8 cellular contexts compared by ENCODE assay signal in the genomic region with DNA sequence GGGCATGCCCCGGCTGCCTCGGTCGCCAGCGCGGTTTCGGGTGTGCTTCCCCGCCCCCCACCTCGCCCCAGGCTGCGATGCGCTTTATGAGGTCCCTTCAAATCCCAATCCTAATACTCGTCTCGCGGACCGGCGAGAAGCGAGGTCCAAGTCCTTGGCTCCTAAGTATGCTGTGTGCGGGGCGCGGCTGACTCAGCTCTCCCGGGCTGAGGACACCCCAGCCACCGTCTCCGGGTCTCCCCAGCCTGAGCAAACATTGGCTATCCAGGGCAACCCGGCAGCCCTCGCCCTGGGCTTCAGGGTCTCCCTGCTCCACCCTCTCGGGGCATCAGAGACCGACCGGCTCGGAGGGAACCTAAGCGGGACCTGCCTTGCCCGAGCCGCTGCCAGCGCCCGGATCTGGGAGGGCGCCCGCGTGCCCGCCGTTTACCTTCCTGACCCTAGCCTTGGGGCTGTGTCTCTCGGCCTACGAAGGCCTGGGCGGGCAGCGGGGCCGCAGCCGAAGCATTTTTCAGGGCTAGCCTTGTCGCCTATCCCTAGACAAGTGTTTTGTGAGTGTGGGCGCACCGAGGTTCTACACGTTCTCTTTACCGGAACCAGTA. TPM values are rescaled to one million over a fixed set of nuclear protein-coding genes. Genes with fewer than 3 reads are reported as not detected.
DNase-seq lines count a peak whose midpoint lies in the region; ATAC-seq and TF ChIP-seq lines count a peak whose summit lies in the region.

No MANE protein-coding gene starts in this region.

- H3K79me2 ChIP-seq in OCI-LY7 (ENCODE audit: insufficient read depth, low read depth, low read length), result peaks cover 60% of the 10 kb centered on the region

- intact Hi-C loops in OCI-LY7 (cut with micrococcal nuclease; ENCODE audit: unreplicated experiment), result loop anchor here (1.0 to 10.0 kb wide), 6 partner anchors 36 to 331 kb away; partner anchors contain the start of gene PARP1

- H3K9me3 Mint-ChIP-seq in HFFc6, result no peaks in the 10 kb centered on the region
- H3K9me3 Mint-ChIP-seq in activated naive CD4-positive, alpha-beta T cell treated with anti-CD3 and anti-CD28 coated beads, Interleukin-2, amount 50 U/mL, for 24 hours, result no peaks in the 10 kb centered on the region

- no peaks in the 10 kb centered on the region for H3K9me2 ChIP-seq in OCI-LY7 (ENCODE audit: insufficient read depth, low read length)

- H3K9me3 ChIP-seq in OCI-LY7 (ENCODE audit: low read length), result peaks cover 5% of the 10 kb centered on the region; the same call in 1 of the 2 replicates
- H3K9me3 ChIP-seq in cardiac muscle cell (ENCODE audit: low read depth), result no peaks in the 10 kb centered on the region

- H3K4me1 Mint-ChIP-seq in HFFc6 (ENCODE audit: low read depth), result peaks cover 15% of the 10 kb centered on the region
- H3K4me1 Mint-ChIP-seq in activated naive CD4-positive, alpha-beta T cell treated with anti-CD3 and anti-CD28 coated beads, Interleukin-2, amount 50 U/mL, for 24 hours, result peaks cover 56% of the 10 kb centered on the region

- H4K20me1 ChIP-seq in OCI-LY7 (ENCODE audit: insufficient read depth, low read length), result peaks cover 24% of the 10 kb centered on the region

- H3K27me3 ChIP-seq in GM06990 (replicated peaks; ENCODE audit: control insufficient read depth, insufficient read depth, low read length), result no peaks in the 10 kb centered on the region
- H3K27me3 ChIP-seq in cardiac muscle cell, result peaks cover 73% of the 10 kb centered on the region

- no peaks in the 10 kb centered on the region for H3K36me3 Mint-ChIP-seq in HFFc6 (ENCODE audit: low read depth)
- peaks cover 4% of the 10 kb centered on the region for H3K36me3 Mint-ChIP-seq in activated naive CD4-positive, alpha-beta T cell treated with anti-CD3 and anti-CD28 coated beads, Interleukin-2, amount 50 U/mL, for 24 hours

- H3K4me3 Mint-ChIP-seq in HFFc6, result peak overlapping the region; percentile 91
- peak overlapping the region; percentile 87 for H3K4me3 Mint-ChIP-seq in activated naive CD4-positive, alpha-beta T cell treated with anti-CD3 and anti-CD28 coated beads, Interleukin-2, amount 50 U/mL, for 24 hours

- POLR2A ChIA-PET in OCI-LY7 (lab: Charles Lee), result interaction anchor here (1.2 to 3.2 kb wide), 3 partner anchors 8 to 89 kb away, joined by 4 to 20 read pairs (median 4); no protein-coding TSS in a partner anchor

- H3K4me3 ChIP-seq in GM06990 (replicated peaks; ENCODE audit: low read depth, low read length), result peak overlapping the region; percentile 90
- H3K4me3 ChIP-seq in OCI-LY7 (ENCODE audit: low read depth, low read length, poor library complexity, severe bottlenecking), result peak overlapping the region; percentile 83
- H3K4me3 ChIP-seq in cardiac muscle cell, result peak overlapping the region; percentile 52

- peaks cover 12% of the 10 kb centered on the region for H3K27me3 Mint-ChIP-seq in HFFc6 (ENCODE audit: insufficient read depth)
- H3K27me3 Mint-ChIP-seq in activated naive CD4-positive, alpha-beta T cell treated with anti-CD3 and anti-CD28 coated beads, Interleukin-2, amount 50 U/mL, for 24 hours, result no peaks in the 10 kb centered on the region

- DNase-seq in GM06990 (ENCODE audit: extremely low read depth, insufficient read length) (peak; percentile 67), HFFc6 (peak; percentile 6), OCI-LY7 (ENCODE audit: low spot score) (peak; percentile 73), cardiac muscle cell (ENCODE audit: low read depth in 1 of 2, low spot score in 1 of 2) (peak; percentile 48 to 50), omental fat pad (ENCODE audit: low spot score) (peak; percentile 58), MV-4-11 (lab: John Stamatoyannopoulos, UW) (no peak), dedifferentiated amniotic fluid mesenchymal stem cell (ENCODE audit: extremely low spot score) (no peak)

- peak; percentile 62 for ATAC-seq in omental fat pad (ENCODE audit: low FRiP score)

- TF ChIP-seq CTCF in GM06990 (IDR thresholded peaks at IDR 0.05; ENCODE audit: insufficient read depth, low read length, poor library complexity, severe bottlenecking) (no peak), HFFc6 (IDR thresholded peaks at IDR 0.05) (no peak), OCI-LY7 (conservative IDR thresholded peaks at IDR 0.05; ENCODE audit: low read length) (no peak), cardiac muscle cell (IDR thresholded peaks at IDR 0.05; ENCODE audit: low read depth, low read length) (no peak), omental fat pad (IDR thresholded peaks at IDR 0.05) (no peak)

- peaks cover 67% of the 10 kb centered on the region for H3K4me1 ChIP-seq in OCI-LY7 (ENCODE audit: insufficient read depth, low read length, poor library complexity, severe bottlenecking)
- H3K4me1 ChIP-seq in cardiac muscle cell (ENCODE audit: low read depth), result peaks cover 5% of the 10 kb centered on the region

- peak overlapping the region; percentile 85 for H3K4me2 ChIP-seq in OCI-LY7 (ENCODE audit: low read length)

- BruUV-seq in OCI-LY7 (replicated peaks; lab: Mats Ljungman, UMichigan), result no TSS peak

- no peak overlapping the region for H3K27ac Mint-ChIP-seq in HFFc6
- H3K27ac Mint-ChIP-seq in activated naive CD4-positive, alpha-beta T cell treated with anti-CD3 and anti-CD28 coated beads, Interleukin-2, amount 50 U/mL, for 24 hours, result peak overlapping the region; percentile 91

- CTCF ChIA-PET in OCI-LY7 (lab: Charles Lee; ENCODE audit: unreplicated experiment), result no interaction called here

- H3K36me3 ChIP-seq in GM06990 (ENCODE audit: control insufficient read depth, insufficient read depth, low read length) (peaks cover 8% of the 10 kb centered on the region), OCI-LY7 (ENCODE audit: insufficient read depth, low read length) (peaks cover 40% of the 10 kb centered on the region), cardiac muscle cell (no peaks in the 10 kb centered on the region)

- H2AFZ ChIP-seq in OCI-LY7 (ENCODE audit: low read length), result no peak overlapping the region

- H3K27ac ChIP-seq in OCI-LY7 (ENCODE audit: low read depth, low read length, poor library complexity, severe bottlenecking) (peak overlapping the region; percentile 83), cardiac muscle cell (no peak overlapping the region)

RNA-seq across cellular contexts. Expression of gene ITPKB, which starts 1.2 kb away (rescaled TPM):
- total RNA-seq in HFFc6 (2021; fragmentation: NEBNext Ultra II Directional; extraction: Animal tissue kit (Norgen Biotek cat#: 25700)), result 1 to 10 TPM; 1.7 to 3.0 (median 2.2) TPM
- total RNA-seq in OCI-LY7 (2014; rRNA removed; shearing (Covaris generic)), result 17.8 and 20.5 TPM in 2 replicates
- total RNA-seq in OCI-LY7 (2022) (33.3 and 33.4 TPM in 2 replicates), cardiac muscle cell (4.5 and 12.0 TPM in 2 replicates), omental fat pad (10 to 100 TPM; 22.2 to 68.6 (median 31.5) TPM)
- 3.8 and 7.2 TPM in 2 replicates for polyA plus RNA-seq in cardiac muscle cell

Comparison
In these comparisons a context has a peak if more than half of its experiments do, and no peak if none do; other contexts are left out.
1. DNase-seq: peak in GM06990 (single experiment), HFFc6 (single experiment), OCI-LY7 (single experiment), cardiac muscle cell (2 of 2) and omental fat pad (single experiment); none in MV-4-11 (single experiment) and dedifferentiated amniotic fluid mesenchymal stem cell (single experiment).
2. Peak in every context shown above with its lines, with median percentiles within 50 percentile points of each other: H3K4me3 ChIP-seq.